In the genomic region with DNA sequence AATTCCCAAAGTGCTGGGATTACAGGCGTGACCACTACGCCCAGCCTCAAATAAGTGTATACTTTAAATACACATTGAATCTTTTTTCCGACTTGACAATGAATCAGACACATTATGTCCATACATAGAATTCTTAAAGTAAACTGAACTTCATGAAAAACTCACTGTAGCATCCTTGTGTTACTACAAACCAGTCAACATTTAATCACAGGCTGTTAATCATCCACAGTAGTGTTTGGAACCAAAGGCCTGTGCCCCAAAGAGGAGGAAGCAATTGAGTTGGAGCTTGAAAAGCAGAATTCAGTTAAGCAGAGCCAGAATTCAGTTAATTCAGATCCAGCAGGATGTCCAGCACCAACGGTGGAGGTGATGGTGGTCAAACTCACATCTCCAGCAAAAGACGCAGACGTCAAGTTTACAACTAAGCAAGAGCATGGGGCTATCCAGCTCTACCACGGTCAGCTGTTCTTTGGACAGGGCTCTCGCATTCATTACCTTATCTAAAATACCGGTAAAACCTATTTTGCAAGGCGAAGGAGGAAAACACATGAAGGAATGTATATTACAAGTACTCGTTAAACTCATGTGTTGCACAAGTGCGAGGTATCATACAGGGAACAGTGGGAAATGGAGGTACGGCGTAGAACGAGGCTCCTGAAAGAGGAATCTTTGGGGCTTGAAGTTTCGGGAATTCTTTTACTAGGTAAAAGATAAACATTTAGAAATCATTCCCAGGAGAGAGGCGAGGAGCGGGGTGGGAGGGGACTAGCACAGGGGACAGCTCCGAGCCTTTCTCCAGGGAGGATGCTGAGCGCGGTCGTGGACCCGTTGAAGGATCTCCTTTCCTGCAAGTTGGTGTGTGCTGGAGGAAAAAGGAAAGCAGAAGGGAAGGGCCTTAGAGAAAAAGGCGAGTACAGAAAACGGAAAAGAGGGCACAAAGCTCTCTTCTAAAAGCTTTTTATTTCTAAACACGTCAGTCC, we compare ENCODE assay signal across 8 cellular contexts. TPM values are rescaled to one million over a fixed set of nuclear protein-coding genes. Genes with fewer than 3 reads are reported as not detected.
A peak's percentile ranks its signal among the peaks of the same experiment; 100 is the strongest.
DNase-seq lines count a peak whose midpoint lies in the region; ATAC-seq, FAIRE-seq and TF ChIP-seq lines count a peak whose summit lies in the region.

No MANE protein-coding gene starts in this region.

- H2AK5ac ChIP-seq in H1 (ENCODE audit: low read depth, low read length), result 0 out of 2 replicates have a peak overlapping the region, but pooled peaks have one; percentile 5

- TF ChIP-seq RAD21 in H1 (IDR thresholded peaks at IDR 0.05 in 1 of 2, conservative IDR thresholded peaks at IDR 0.05 in 1 of 2; ENCODE audit: low read depth in 2 of 2, low read length in 2 of 2), result no peak

- TF ChIP-seq POLR2A in Peyer's patch (IDR thresholded peaks at IDR 0.05) (no peak), H1 (IDR thresholded peaks at IDR 0.05; ENCODE audit: control extremely low read depth in 1 of 2, low read depth in 2 of 2, low read length in 2 of 2) (no peak), vagina (IDR thresholded peaks at IDR 0.05) (no peak)

- no peak overlapping the region for H3K56ac ChIP-seq in H1 (replicated peaks; ENCODE audit: insufficient read length, low read depth, low read length)

- H3K9me3 ChIP-seq in A673 (ENCODE audit: low read depth, low read length, poor library complexity, severe bottlenecking), result no peaks in the 10 kb centered on the region
- no peaks in the 10 kb centered on the region for H3K9me3 ChIP-seq in Peyer's patch
- H3K9me3 ChIP-seq in H1 (ENCODE audit: insufficient read depth in 2 of 2, low read depth in 1 of 2, low read length in 1 of 2), result no peaks in the 10 kb centered on the region
- H3K9me3 ChIP-seq in mucosa of stomach (ENCODE audit: control insufficient read depth, low read length), result no peaks in the 10 kb centered on the region
- no peaks in the 10 kb centered on the region for H3K9me3 ChIP-seq in vagina

- no peak overlapping the region for H2BK20ac ChIP-seq in H1 (ENCODE audit: low read length)

- H3K4me1 ChIP-seq in A673 (ENCODE audit: insufficient read depth, low read length, poor library complexity, severe bottlenecking), result peaks cover 9% of the 10 kb centered on the region
- H3K4me1 ChIP-seq in Peyer's patch, result peaks cover 0 to 19% (median 16%) of the 10 kb centered on the region in 4 donors
- peaks cover 0 to 6% (median 3%) of the 10 kb centered on the region in 4 experiments; a peak in 3 of 7 replicates for H3K4me1 ChIP-seq in H1 (replicated peaks in 1 of 4; ENCODE audit: control insufficient read depth in 3 of 4, insufficient read depth in 4 of 4, low read length in 3 of 4)
- peaks cover 7% of the 10 kb centered on the region for H3K4me1 ChIP-seq in mucosa of stomach (ENCODE audit: control insufficient read depth, insufficient read depth, low read length)
- peaks cover 48% of the 10 kb centered on the region for H3K4me1 ChIP-seq in vagina

- H3K79me1 ChIP-seq in H1 (ENCODE audit: low read depth, low read length), result peaks cover 16% of the 10 kb centered on the region

- H3K9ac ChIP-seq in H1 (replicated peaks in 1 of 4; ENCODE audit: extremely low read depth in 1 of 4, low read depth in 3 of 4, low read length in 3 of 4) (peak overlapping the region; percentile 37 to 76 (median 56); a peak in 6 of 7 replicates), mucosa of stomach (ENCODE audit: low read length) (peak overlapping the region; percentile 95)

- no peak overlapping the region for H2BK120ac ChIP-seq in H1 (replicated peaks; ENCODE audit: low read depth, low read length)

- peak overlapping the region; percentile 57 for H3K4ac ChIP-seq in H1 (replicated peaks; ENCODE audit: insufficient read length, low read depth, low read length)

- FAIRE-seq in H1 (lab: Jason Lieb, UNC), result no peak

- H3K4me2 ChIP-seq in H1 (ENCODE audit: insufficient read depth in 1 of 2, low read depth in 2 of 2, low read length in 2 of 2), result peak overlapping the region; percentile 85 to 100

- no peak overlapping the region for H2BK5ac ChIP-seq in H1 (ENCODE audit: low read depth, low read length)

- no peak overlapping the region for H4K91ac ChIP-seq in H1 (replicated peaks; ENCODE audit: insufficient read length, low read length)

- ATAC-seq in GM19463 (IDR thresholded peaks at IDR 0.05; ENCODE audit: unreplicated experiment) (no peak), GM21619 (IDR thresholded peaks at IDR 0.05; ENCODE audit: unreplicated experiment) (no peak)

- H3K4me3 ChIP-seq in A673 (ENCODE audit: low read depth, low read length, poor library complexity, severe bottlenecking) (peak overlapping the region; percentile 83), GM06990 (replicated peaks; ENCODE audit: low read depth, low read length) (peak overlapping the region; percentile 100), Peyer's patch (peak overlapping the region; percentile 75 to 88 (median 82)), H1 (ENCODE audit: extremely low read depth in 1 of 4, insufficient read depth in 2 of 4, low read depth in 3 of 4, low read length in 4 of 4) (peak overlapping the region; percentile 94 to 99 (median 95)), mucosa of stomach (ENCODE audit: low read length) (peak overlapping the region; percentile 89), vagina (peak overlapping the region; percentile 83 to 96)

- no peak overlapping the region for H3K23ac ChIP-seq in H1 (ENCODE audit: insufficient read length)

- intact Hi-C loops in A673 (cut with micrococcal nuclease; ENCODE audit: unreplicated experiment) (no loop called here), vagina (cut with DNase I) (loop anchor here (5.0 kb wide), 1 partner anchor 336 kb away; no protein-coding TSS in a partner anchor)

- H3K27ac ChIP-seq in A673 (ENCODE audit: low read depth, low read length, poor library complexity, severe bottlenecking), result peak overlapping the region; percentile 99
- peak overlapping the region in 3 of 4 donors; percentile 97 to 100 (median 98) for H3K27ac ChIP-seq in Peyer's patch
- H3K27ac ChIP-seq in H1 (ENCODE audit: low read depth, low read length), result no peak overlapping the region
- H3K27ac ChIP-seq in vagina, result peak overlapping the region; percentile 97

- H4K20me1 ChIP-seq in H1 (replicated peaks in 1 of 2; ENCODE audit: control insufficient read depth in 1 of 2, insufficient read depth in 2 of 2, low read length in 2 of 2), result peaks cover 12 to 28% of the 10 kb centered on the region in 2 experiments

- no peak overlapping the region for H2BK12ac ChIP-seq in H1 (ENCODE audit: low read depth, low read length)

- WGBS in H1 (ENCODE audit: extremely low coverage in 1 of 2, insufficient coverage in 1 of 2, insufficient read length in 1 of 2, insufficient replicate concordance in 2 of 2, low coverage in 1 of 2, low lambda C conversion rate in 2 of 2, missing lambda C conversion rate in 1 of 2), 2 experiments, result 30% methylated on average over 24 of the region's 26 CpGs; no CpG with 5 or more reads in 1 of the 2 experiments

- peaks cover 12% of the 10 kb centered on the region for H3K23me2 ChIP-seq in H1 (ENCODE audit: low read depth, low read length)

- POLR2A ChIA-PET in A673 (lab: Charles Lee; ENCODE audit: low non-redundant PET), result no interaction called here
- POLR2A ChIA-PET in H1 (lab: Charles Lee; ENCODE audit: partially characterized antibody), result interaction anchor here (0.8 to 2.5 kb wide), 8 partner anchors 8 to 156 kb away, joined by 3 to 16 read pairs (median 4); partner anchors contain the start of genes MOCOS and RMP24

- H3K27me3 ChIP-seq in A673 (replicated peaks; ENCODE audit: insufficient read depth, low read depth, low read length, poor library complexity) (no peaks in the 10 kb centered on the region), GM06990 (replicated peaks; ENCODE audit: control insufficient read depth, insufficient read depth, low read length) (no peaks in the 10 kb centered on the region), Peyer's patch (no peaks in the 10 kb centered on the region), H1 (replicated peaks in 1 of 4; ENCODE audit: control insufficient read depth in 3 of 4, extremely low read depth in 1 of 4, insufficient read depth in 3 of 4, low read length in 3 of 4) (0 out of 7 replicates have a peak, but pooled peaks cover 0 to 2% (median 0%) of the 10 kb centered on the region in 4 experiments), mucosa of stomach (ENCODE audit: control insufficient read depth, insufficient read depth, low read length) (no peaks in the 10 kb centered on the region), vagina (no peaks in the 10 kb centered on the region)

- no peak overlapping the region for H3K14ac ChIP-seq in H1 (ENCODE audit: insufficient read length)

- no peak for TF ChIP-seq EP300 in H1 (IDR thresholded peaks at IDR 0.05; ENCODE audit: borderline replicate concordance in 1 of 2, low read depth in 2 of 2, low read length in 2 of 2)

- CTCF ChIA-PET in A673 (lab: Charles Lee) (interaction anchor here (1.1 kb wide), 1 partner anchor 110 kb away, joined by 3 read pairs; no protein-coding TSS in a partner anchor), H1 (lab: Charles Lee; ENCODE audit: partially characterized antibody) (interaction anchor here (0.7 to 2.8 kb wide), 8 partner anchors 10 to 935 kb away, joined by 3 to 14 read pairs (median 4); no protein-coding TSS in a partner anchor)

- no peak overlapping the region for H4K5ac ChIP-seq in H1 (ENCODE audit: insufficient read length, low read depth, low read length)

- peaks cover 35 to 62% of the 10 kb centered on the region in 2 experiments for H3K79me2 ChIP-seq in H1 (ENCODE audit: control insufficient read depth in 1 of 2, insufficient read depth in 2 of 2, low read length in 2 of 2)

- BruUV-seq in A673 (replicated peaks; lab: Mats Ljungman, UMichigan), result no TSS peak

- H2BK15ac ChIP-seq in H1 (ENCODE audit: low read length), result peak overlapping the region; percentile 31; the same call in 1 of the 2 replicates

- TF ChIP-seq CTCF in A673 (conservative IDR thresholded peaks at IDR 0.05; ENCODE audit: low read depth, low read length), result no peak
- TF ChIP-seq CTCF in GM06990 (IDR thresholded peaks at IDR 0.05; ENCODE audit: insufficient read depth, low read length, poor library complexity, severe bottlenecking), result no peak
- TF ChIP-seq CTCF in Peyer's patch (IDR thresholded peaks at IDR 0.05), result no peak
- TF ChIP-seq CTCF in H1 (IDR thresholded peaks at IDR 0.05; ENCODE audit: control extremely low read depth in 1 of 3, insufficient read depth in 1 of 3, low read depth in 1 of 3, low read length in 3 of 3), result no peak
- TF ChIP-seq CTCF in vagina (IDR thresholded peaks at IDR 0.05), result no peak

- peak; percentile 26 for DNase-seq in A673 (ENCODE audit: low spot score)
- no peak for DNase-seq in GM06990 (ENCODE audit: extremely low read depth, insufficient read length)
- peak in 2 of 3 donors; percentile 26 to 52 for DNase-seq in Peyer's patch
- no peak for DNase-seq in H1 (ENCODE audit: low read depth in 1 of 2, low spot score in 2 of 2)
- no peak for DNase-seq in vagina (ENCODE audit: extremely low spot score in 2 of 2)

- H2AFZ ChIP-seq in H1 (ENCODE audit: low read length), result peak overlapping the region; percentile 3; the same call in 1 of the 2 replicates

- H3K36me3 ChIP-seq in A673 (ENCODE audit: insufficient read depth, low read length, poor library complexity, severe bottlenecking) (peaks cover 18% of the 10 kb centered on the region), GM06990 (ENCODE audit: control insufficient read depth, insufficient read depth, low read length) (peaks cover 4% of the 10 kb centered on the region; the same call in 1 of the 2 replicates), Peyer's patch (peaks cover 0 to 13% (median 0%) of the 10 kb centered on the region in 3 donors), H1 (ENCODE audit: control insufficient read depth in 2 of 4, insufficient read depth in 4 of 4, low read length in 3 of 4) (peaks cover 0 to 25% (median 7%) of the 10 kb centered on the region in 4 experiments; a peak in 4 of 8 replicates), mucosa of stomach (ENCODE audit: control insufficient read depth, insufficient read depth, low read length) (no peaks in the 10 kb centered on the region), vagina (peaks cover 0 to 7% of the 10 kb centered on the region in 2 donors)

- no peak overlapping the region for H4K8ac ChIP-seq in H1 (ENCODE audit: extremely low read depth, insufficient read depth, low read length)

- H3K18ac ChIP-seq in H1 (ENCODE audit: extremely low read depth, low read length), result peak overlapping the region; percentile 17; the same call in 1 of the 2 replicates

RNA-seq across cellular contexts. Expression of gene SLC39A6, which starts 1.0 kb away (rescaled TPM):
- total RNA-seq in A673 (2021), result 58.1 and 70.7 TPM in 2 replicates
- 10 to 100 TPM in 1 of 4 donors, 1 to 10 TPM in 3; 7.4 to 13.0 (median 8.2) TPM for total RNA-seq in Peyer's patch
- 36.8 and 37.2 TPM in 2 replicates for total RNA-seq in H1 (2021; fragmentation: NEBNext Ultra II Directional; extraction: Animal tissue kit (Norgen Biotek cat#: 25700))
- polyA plus RNA-seq in H1 (2011; rRNA removed), result 28.5 and 55.4 TPM in 2 replicates
- polyA plus RNA-seq in H1 (2011; cell fraction: cytosol; rRNA removed), result 49.2 TPM
- polyA plus RNA-seq in H1 (2011; cell fraction: nucleus; rRNA removed), result 36.1 TPM
- polyA plus RNA-seq in H1 (2012, experiment 1 of 2), result 31.6 to 45.2 TPM (median 39.5 TPM) in 4 replicates
- polyA plus RNA-seq in H1 (2012, experiment 2 of 2), result 1.6 TPM
- polyA plus RNA-seq in H1 (2013, experiment 1 of 2), result 46.3 TPM
- polyA plus RNA-seq in H1 (2013, experiment 2 of 2), result 54.4 TPM
- 76.3 and 104 TPM in 2 replicates for polyA minus RNA-seq in H1 (2011; rRNA and poly(A)+ RNA removed)
- polyA minus RNA-seq in H1 (2011; cell fraction: cytosol; rRNA and poly(A)+ RNA removed), result 23.3 TPM
- polyA minus RNA-seq in H1 (2011; cell fraction: nucleus; rRNA and poly(A)+ RNA removed), result 37.4 TPM
- total RNA-seq in vagina, result 39.3 TPM

RNA-seq across cellular contexts. Expression of gene ELP2, which starts 1.5 kb away (rescaled TPM):
- total RNA-seq in A673 (2021), result 96.5 and 110 TPM in 2 replicates
- total RNA-seq in Peyer's patch, result 10 to 100 TPM; 41.2 to 74.6 (median 55.7) TPM
- total RNA-seq in H1 (2021; fragmentation: NEBNext Ultra II Directional; extraction: Animal tissue kit (Norgen Biotek cat#: 25700)), result 156 and 165 TPM in 2 replicates
- 45.3 and 55.8 TPM in 2 replicates for polyA plus RNA-seq in H1 (2011; rRNA removed)
- polyA plus RNA-seq in H1 (2011; cell fraction: cytosol; rRNA removed), result 67.3 TPM
- polyA plus RNA-seq in H1 (2011; cell fraction: nucleus; rRNA removed), result 120 TPM
- 137 to 158 TPM (median 144 TPM) in 4 replicates for polyA plus RNA-seq in H1 (2012, experiment 1 of 2)
- polyA plus RNA-seq in H1 (2012, experiment 2 of 2), result 10.1 TPM
- 80.7 TPM for polyA plus RNA-seq in H1 (2013, experiment 1 of 2)
- polyA plus RNA-seq in H1 (2013, experiment 2 of 2), result 82.7 TPM
- 208 and 245 TPM in 2 replicates for polyA minus RNA-seq in H1 (2011; rRNA and poly(A)+ RNA removed)
- polyA minus RNA-seq in H1 (2011; cell fraction: cytosol; rRNA and poly(A)+ RNA removed), result 67.2 TPM
- 132 TPM for polyA minus RNA-seq in H1 (2011; cell fraction: nucleus; rRNA and poly(A)+ RNA removed)
- total RNA-seq in vagina, result 60.2 TPM

RNA-seq across cellular contexts. Expression of gene MOCOS, which starts 59.1 kb away (rescaled TPM):
- total RNA-seq in A673 (2021) (not detected in 2 replicates), Peyer's patch (10 to 100 TPM in 3 of 4 donors, 1 to 10 TPM in 1; 5.0 to 34.0 (median 25.4) TPM), vagina (2.2 TPM)
- 5.8 and 6.5 TPM in 2 replicates for total RNA-seq in H1 (2021; fragmentation: NEBNext Ultra II Directional; extraction: Animal tissue kit (Norgen Biotek cat#: 25700))
- 4.7 and 4.8 TPM in 2 replicates for polyA plus RNA-seq in H1 (2011; rRNA removed)
- polyA plus RNA-seq in H1 (2011; cell fraction: cytosol; rRNA removed), result 4.5 TPM
- polyA plus RNA-seq in H1 (2011; cell fraction: nucleus; rRNA removed), result 10.3 TPM
- polyA plus RNA-seq in H1 (2012, experiment 1 of 2), result 4.7 to 6.5 TPM (median 5.0 TPM) in 4 replicates
- polyA plus RNA-seq in H1 (2012, experiment 2 of 2), result 2.5 TPM
- polyA plus RNA-seq in H1 (2013, experiment 1 of 2), result 2.5 TPM
- 2.4 TPM for polyA plus RNA-seq in H1 (2013, experiment 2 of 2)
- polyA minus RNA-seq in H1 (2011; rRNA and poly(A)+ RNA removed), result 13.7 and 15.0 TPM in 2 replicates
- polyA minus RNA-seq in H1 (2011; cell fraction: cytosol; rRNA and poly(A)+ RNA removed), result 5.4 TPM
- polyA minus RNA-seq in H1 (2011; cell fraction: nucleus; rRNA and poly(A)+ RNA removed), result 9.7 TPM

Comparison
In these comparisons a context has a peak if more than half of its experiments do, and no peak if none do; other contexts are left out.
1. DNase-seq: peak in A673 (single experiment) and Peyer's patch (2 of 3); none in GM06990 (single experiment), H1 (0 of 2) and vagina (0 of 2).
2. Peak in every context shown above with its lines, with median percentiles within 50 percentile points of each other: H3K4me3 ChIP-seq.